In the genomic region with DNA sequence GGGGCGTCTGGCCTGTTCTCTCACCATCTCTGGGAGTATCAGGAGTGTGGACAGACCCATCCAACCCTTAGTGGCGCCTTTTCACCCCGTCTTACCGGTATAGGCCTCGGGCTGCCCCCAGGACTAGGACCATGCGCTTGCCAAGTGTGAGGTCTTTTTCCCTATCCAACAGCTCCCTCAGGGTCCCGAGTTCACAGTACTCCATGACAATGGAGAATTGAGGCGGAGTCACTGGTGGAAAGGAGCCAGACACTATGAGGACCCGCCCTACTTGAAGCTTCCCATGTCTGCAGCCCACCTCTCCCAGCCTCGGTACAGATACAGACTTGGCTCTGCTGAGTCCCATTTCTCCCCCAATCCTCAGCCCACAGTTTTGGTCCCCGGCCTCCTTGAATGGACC, we compare ENCODE assay signal across 20 cellular contexts. TPM values are rescaled to one million over a fixed set of nuclear protein-coding genes. Genes with fewer than 3 reads are reported as not detected.
"Had no signal": no experiment of that assay in that cellular context is flagged by ENCODE, and none has a peak within 500 bp of the region (broad histone marks: within the 10 kb centered on the region; RNA-seq: fewer than 3 reads in every experiment).

No MANE protein-coding gene starts in this region.

- H3K27ac ChIP-seq: foreskin keratinocyte, psoas muscle, spleen, suprapubic skin, thyroid gland, vagina had no signal

- H3K9me3 Mint-ChIP-seq: endodermal cell; mesothelial cell of epicardium; natural killer cell treated with Interleukin-12 subunit alpha and Interleukin-12 subunit beta and Interleukin-15 and Interleukin-18, amount 100 ng/mL, for 72 hours; type B pancreatic cell had no signal

- H3K4me3 Mint-ChIP-seq: endodermal cell; mesothelial cell of epicardium; natural killer cell treated with Interleukin-12 subunit alpha and Interleukin-12 subunit beta and Interleukin-15 and Interleukin-18, amount 100 ng/mL, for 72 hours; type B pancreatic cell had no signal

- H3K4me3 ChIP-seq: psoas muscle, spleen, suprapubic skin, thyroid gland, vagina had no signal

- H3K27ac Mint-ChIP-seq: endodermal cell; mesothelial cell of epicardium; natural killer cell treated with Interleukin-12 subunit alpha and Interleukin-12 subunit beta and Interleukin-15 and Interleukin-18, amount 100 ng/mL, for 72 hours; type B pancreatic cell had no signal

- H3K27me3 ChIP-seq: foreskin keratinocyte, spleen, suprapubic skin, thyroid gland, vagina had no signal

- H3K4me1 ChIP-seq: foreskin keratinocyte, psoas muscle, suprapubic skin, thyroid gland, vagina had no signal

- H3K36me3 Mint-ChIP-seq: mesothelial cell of epicardium; natural killer cell treated with Interleukin-12 subunit alpha and Interleukin-12 subunit beta and Interleukin-15 and Interleukin-18, amount 100 ng/mL, for 72 hours; type B pancreatic cell had no signal

- H3K27me3 Mint-ChIP-seq: natural killer cell treated with Interleukin-12 subunit alpha and Interleukin-12 subunit beta and Interleukin-15 and Interleukin-18, amount 100 ng/mL, for 72 hours; type B pancreatic cell had no signal

- DNase-seq: cerebellar nuclear complex; dermis blood vessel endothelial cell; endodermal cell; erythroblast; foreskin keratinocyte; kidney glomerular epithelial cell; psoas muscle; retina; spleen; stimulated activated CD4-positive, alpha-beta T cell treated with anti-CD3 and anti-CD28 coated beads, Interleukin-15, amount 100 ng/mL, for 24 hours; stimulated activated CD4-positive, alpha-beta T cell treated with anti-CD3 and anti-CD28 coated beads, Interleukin-1b, Interleukin-23, amount 100 ng/mL, for 48 hours; stimulated activated CD4-positive, alpha-beta T cell treated with anti-CD3 and anti-CD28 coated beads, Interleukin-4, amount 100 ng/mL, for 24 hours; stimulated activated naive CD4-positive, alpha-beta T cell; thyroid gland had no signal

- H3K36me3 ChIP-seq: thyroid gland had no signal

- H3K9me3 ChIP-seq: psoas muscle, spleen, suprapubic skin, thyroid gland, vagina had no signal

- ATAC-seq: foreskin keratinocyte; natural killer cell treated with Interleukin-12 subunit alpha and Interleukin-12 subunit beta and Interleukin-15 and Interleukin-18, amount 100 ng/mL, for 72 hours; psoas muscle; sciatic nerve had no signal

RNA-seq across cellular contexts. Expression of a gene that starts 18.1 kb away (rescaled TPM):
- total RNA-seq: mesothelial cell of epicardium had no signal
